In genomic region chr10:35231646-35232045, GRCh38 we compare ENCODE assay signal across 26 cellular contexts.
"Had no signal": no experiment of that assay in that cellular context is flagged by ENCODE, and none has a peak within 500 bp of the region (broad histone marks: within the 10 kb centered on the region; RNA-seq: fewer than 3 reads in every experiment).

No MANE protein-coding gene starts in this region.

- H3K36me3 ChIP-seq: colonic mucosa, esophagus squamous epithelium, gastrocnemius medialis, gastroesophageal sphincter, heart left ventricle, heart right ventricle had no signal

- H3K27me3 ChIP-seq: colonic mucosa, dorsolateral prefrontal cortex, esophagus squamous epithelium, foreskin keratinocyte, gastrocnemius medialis, gastroesophageal sphincter, heart left ventricle, heart right ventricle had no signal

- H3K4me1 ChIP-seq: colonic mucosa, esophagus squamous epithelium, foreskin keratinocyte, gastrocnemius medialis, gastroesophageal sphincter, heart left ventricle had no signal

- FAIRE-seq: colon, endometrium, endothelial cell of umbilical vein, frontal cortex had no signal

- H3K4me3 ChIP-seq: colonic mucosa, dorsolateral prefrontal cortex, esophagus squamous epithelium, gastrocnemius medialis, gastroesophageal sphincter, heart left ventricle, heart right ventricle had no signal

- ATAC-seq: effector memory CD8-positive, alpha-beta T cell; esophagus mucosa; foreskin keratinocyte; gastrocnemius medialis; gastroesophageal sphincter; heart left ventricle; heart right ventricle had no signal

- DNase-seq: colonic mucosa; cortex of kidney; dermis blood vessel endothelial cell; dorsolateral prefrontal cortex; effector CD4-positive, alpha-beta T cell; effector CD8-positive, alpha-beta T cell; effector memory CD4-positive, alpha-beta T cell; effector memory CD8-positive, alpha-beta T cell; endodermal cell; erythroblast; esophagus squamous epithelium; foreskin fibroblast; foreskin keratinocyte; foreskin melanocyte; gastrocnemius medialis; glutamatergic neuron; head of caudate nucleus; heart left ventricle; heart right ventricle had no signal

- H3K27ac ChIP-seq: colonic mucosa, dorsolateral prefrontal cortex, epithelial cell of prostate, esophagus squamous epithelium, foreskin keratinocyte, gastrocnemius medialis, gastroesophageal sphincter, heart left ventricle, heart right ventricle had no signal

- H3K9me3 ChIP-seq: colonic mucosa, esophagus squamous epithelium, gastrocnemius medialis, gastroesophageal sphincter, heart left ventricle, heart right ventricle had no signal
